In genomic region chr1:231027971-231028370, GRCh38 we compare ENCODE assay signal across 22 cellular contexts.
"Had no signal": no experiment of that assay in that cellular context is flagged by ENCODE, and none has a peak within 500 bp of the region (broad histone marks: within the 10 kb centered on the region; RNA-seq: fewer than 3 reads in every experiment).

No MANE protein-coding gene starts in this region.

- H3K27me3 ChIP-seq: left lung had no signal

- ATAC-seq: activated CD4-positive, alpha-beta T cell treated with anti-CD3 and anti-CD28 coated beads for 36 hours; mucosa of descending colon had no signal

- H3K4me1 ChIP-seq: sigmoid colon had no signal

- FAIRE-seq: bronchial epithelial cell had no signal

- DNase-seq: activated B cell treated with CpG ODN at 0.5 μM for 24 hours; activated CD4-positive, alpha-beta T cell treated with anti-CD3 and anti-CD28 coated beads for 36 hours; activated CD4-positive, alpha-beta T cell treated with anti-CD3 and anti-CD28 coated beads, Interleukin-2, amount 50 U/mL, for 4 hours; activated CD8-positive, alpha-beta memory T cell treated with anti-CD3 and anti-CD28 coated beads for 24 hours; activated CD8-positive, alpha-beta memory T cell treated with anti-CD3 and anti-CD28 coated beads, Interleukin-2, amount 50 U/mL, for 4 hours; activated naive CD4-positive, alpha-beta T cell; activated naive CD8-positive, alpha-beta T cell treated with anti-CD3 and anti-CD28 coated beads for 36 hours; activated T-cell treated with anti-CD3 and anti-CD28 coated beads, Interleukin-2, amount 50 U/mL, for 24 hours; cerebellar nuclear complex; endodermal cell; foreskin melanocyte; kidney glomerular epithelial cell; left lung; mucosa of descending colon; nephron progenitor cell; sigmoid colon; stimulated activated CD4-positive, alpha-beta T cell treated with anti-CD3 and anti-CD28 coated beads, Interleukin-4, amount 100 ng/mL, for 1 hour; stimulated activated naive CD4-positive, alpha-beta T cell treated with Interleukin-2 at 50 U/mL for 16 hours; T1000 had no signal

- H3K27ac ChIP-seq: coronary artery, sigmoid colon, thoracic aorta had no signal

- H3K9me3 ChIP-seq: left lung, mucosa of descending colon, sigmoid colon, thoracic aorta had no signal

- H3K4me3 ChIP-seq: left lung, mucosa of descending colon, sigmoid colon, thoracic aorta had no signal

- H3K36me3 ChIP-seq: left lung, sigmoid colon, thoracic aorta had no signal
